In genomic region chr6:157151989-157152388, GRCh38 we compare ENCODE assay signal across 1 cellular context.
TF ChIP-seq lines count a peak whose summit lies in the region.

No MANE protein-coding gene starts in this region.

TF ChIP-seq in K562, 482 proteins besides CTCF, POLR2A, EP300 and RAD21:
- no peak for TF ChIP-seq MEF2A (IDR thresholded peaks at IDR 0.05; ENCODE audit: control insufficient read depth, low read depth, low read length)
- TF ChIP-seq HMBOX1 (IDR thresholded peaks at IDR 0.05), result 0 out of 2 replicates have a peak, but pooled peaks have one; percentile 31
- no peak for TF ChIP-seq USF1 (CRISPR knock-in tag; IDR thresholded peaks at IDR 0.05)
- no peak for TF ChIP-seq ZNF146 (CRISPR knock-in tag; IDR thresholded peaks at IDR 0.05; ENCODE audit: unreplicated experiment)
- no peak for TF ChIP-seq BRF1 (IDR thresholded peaks at IDR 0.05; ENCODE audit: borderline replicate concordance, extremely low read depth, insufficient read length)
- TF ChIP-seq NR2F6 (CRISPR knock-in tag; IDR thresholded peaks at IDR 0.05), result no peak
- TF ChIP-seq KLF10 (CRISPR knock-in tag; IDR thresholded peaks at IDR 0.05), result no peak
- no peak for TF ChIP-seq ETV6 (IDR thresholded peaks at IDR 0.05; ENCODE audit: borderline replicate concordance in 1 of 2, low read depth in 2 of 2, low read length in 1 of 2)
- TF ChIP-seq ETV6 (CRISPR knock-in tag; IDR thresholded peaks at IDR 0.05; ENCODE audit: borderline replicate concordance), result no peak
- TF ChIP-seq MBD1 (CRISPR knock-in tag; IDR thresholded peaks at IDR 0.05), result no peak
- no peak for TF ChIP-seq ARID4B (CRISPR knock-in tag; IDR thresholded peaks at IDR 0.05)
- TF ChIP-seq ESRRA (IDR thresholded peaks at IDR 0.05; ENCODE audit: borderline replicate concordance, low read depth), result peak; percentile 44; the same call in 1 of the 2 replicates
- TF ChIP-seq NUFIP1 (IDR thresholded peaks at IDR 0.05; ENCODE audit: partially characterized antibody), result no peak
- no peak for TF ChIP-seq CREB3 (tag; conservative IDR thresholded peaks at IDR 0.05; ENCODE audit: low read depth)
- TF ChIP-seq FOSL1 (tag; conservative IDR thresholded peaks at IDR 0.05), result peak; percentile 67
- TF ChIP-seq HOMEZ (CRISPR knock-in tag; IDR thresholded peaks at IDR 0.05), result no peak
- no peak for TF ChIP-seq HMG20B (CRISPR knock-in tag; IDR thresholded peaks at IDR 0.05)
- no peak for TF ChIP-seq GATAD2B (IDR thresholded peaks at IDR 0.05; ENCODE audit: borderline replicate concordance)
- no peak for TF ChIP-seq CHCHD3 (CRISPR knock-in tag; IDR thresholded peaks at IDR 0.05)
- no peak for TF ChIP-seq CUX1 (CRISPR knock-in tag; IDR thresholded peaks at IDR 0.05)
